11 cellular contexts compared by ENCODE assay signal in the genomic region with DNA sequence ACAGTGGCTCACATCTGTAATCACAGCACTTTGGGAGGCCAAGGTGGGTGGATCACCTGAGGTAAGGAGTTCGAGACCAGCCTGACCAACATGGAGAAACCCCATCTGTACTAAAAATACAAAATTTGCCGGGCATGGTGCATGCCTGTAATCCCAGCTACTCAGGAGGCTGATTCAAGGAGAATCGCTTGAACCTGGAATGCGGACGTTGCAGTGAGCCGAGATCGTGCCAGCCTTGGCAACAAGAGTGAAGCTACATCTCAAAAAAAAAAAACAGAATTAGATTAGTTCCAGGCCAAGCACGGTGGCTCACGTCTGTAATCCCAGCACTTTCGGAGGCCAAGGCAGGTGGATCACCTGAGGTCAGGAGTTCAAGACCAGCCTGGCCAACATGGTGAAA. TPM values are rescaled to one million over a fixed set of nuclear protein-coding genes. Genes with fewer than 3 reads are reported as not detected.
DNase-seq lines count a peak whose midpoint lies in the region; ATAC-seq and TF ChIP-seq lines count a peak whose summit lies in the region.
"Not testable (repeated sequence)": the region's sequence is repeated elsewhere in the genome, so short reads cannot be mapped to it uniquely, and the experiment has no call there.
"Had no signal": no experiment of that assay in that cellular context is flagged by ENCODE, and none has a peak within 500 bp of the region (broad histone marks: within the 10 kb centered on the region; RNA-seq: fewer than 3 reads in every experiment).

No MANE protein-coding gene starts in this region.

- peak overlapping the region in 3 of 4 donors; percentile 83 to 86 (median 83) for H3K27ac ChIP-seq in gastroesophageal sphincter
- peak overlapping the region in 3 of 5 donors; percentile 85 to 87 (median 86) for H3K27ac ChIP-seq in stomach

- not testable (repeated sequence) for H3K9me3 Mint-ChIP-seq in activated CD4-positive, alpha-beta T cell treated with anti-CD3 and anti-CD28 coated beads, Interleukin-2, amount 10 ng/mL, durations not matched to agents 24 days and 14 days; chondrocyte (ENCODE audit: low read depth); mesothelial cell of epicardium; progenitor cell of endocrine pancreas (ENCODE audit: low read depth); type B pancreatic cell
- H3K9me3 Mint-ChIP-seq in nephron progenitor cell = peaks cover 21% of the 10 kb centered on the region

- peak overlapping the region; percentile 24 for H3K4me3 Mint-ChIP-seq in activated CD4-positive, alpha-beta T cell treated with anti-CD3 and anti-CD28 coated beads, Interleukin-2, amount 10 ng/mL, durations not matched to agents 24 days and 14 days
- H3K4me3 Mint-ChIP-seq in chondrocyte (ENCODE audit: unreplicated experiment); progenitor cell of endocrine pancreas (ENCODE audit: low read depth): not testable (repeated sequence)
- peak overlapping the region; percentile 17 for H3K4me3 Mint-ChIP-seq in mesothelial cell of epicardium
- H3K4me3 Mint-ChIP-seq in nephron progenitor cell = peak overlapping the region; percentile 47
- H3K4me3 Mint-ChIP-seq in type B pancreatic cell = peak overlapping the region; percentile 9

- H3K4me3 ChIP-seq in gastroesophageal sphincter, stomach: not testable (repeated sequence)

- intact Hi-C loops in activated CD4-positive, alpha-beta T cell treated with anti-CD3 and anti-CD28 coated beads, Interleukin-2, amount 10 ng/mL, durations not matched to agents 24 days and 14 days (cut with micrococcal nuclease) = loop anchor here (5.0 kb wide), 2 partner anchors 37 to 68 kb away; a partner anchor contains a TSS
- intact Hi-C loops in stomach (cut with DNase I; ENCODE audit: low total_unique reads) = not testable (repeated sequence)

- not testable (repeated sequence) for TF ChIP-seq POLR2A in gastroesophageal sphincter (IDR thresholded peaks at IDR 0.05); stomach (IDR thresholded peaks at IDR 0.05)

- TF ChIP-seq CTCF in chondrocyte (IDR thresholded peaks at IDR 0.05); gastroesophageal sphincter (IDR thresholded peaks at IDR 0.05); mesothelial cell of epicardium (IDR thresholded peaks at IDR 0.05; ENCODE audit: unreplicated experiment); nephron progenitor cell (IDR thresholded peaks at IDR 0.05); progenitor cell of endocrine pancreas (IDR thresholded peaks at IDR 0.05; ENCODE audit: unreplicated experiment); stomach (IDR thresholded peaks at IDR 0.05); type B pancreatic cell (conservative IDR thresholded peaks at IDR 0.05): not testable (repeated sequence)

- 63 to 70% methylated on average over 5 to 7 of the region's 10 CpGs for WGBS in gastroesophageal sphincter (ENCODE audit: low coverage in 1 of 2), 2 donors
- WGBS in stomach, 5 donors = 44 to 78% (median 45%) methylated on average over 10 of the region's 10 CpGs

- peaks cover 32% of the 10 kb centered on the region for H3K27me3 Mint-ChIP-seq in activated CD4-positive, alpha-beta T cell treated with anti-CD3 and anti-CD28 coated beads, Interleukin-2, amount 10 ng/mL, durations not matched to agents 24 days and 14 days
- not testable (repeated sequence) for H3K27me3 Mint-ChIP-seq in chondrocyte (ENCODE audit: low read depth); mesothelial cell of epicardium (ENCODE audit: low read depth); nephron progenitor cell (ENCODE audit: low read depth, poor library complexity); progenitor cell of endocrine pancreas; type B pancreatic cell

- TF ChIP-seq EP300 in gastroesophageal sphincter (IDR thresholded peaks at IDR 0.05); stomach (IDR thresholded peaks at IDR 0.05): not testable (repeated sequence)

- DNase-seq in activated CD4-positive, alpha-beta T cell treated with anti-CD3 and anti-CD28 coated beads, Interleukin-2, amount 10 ng/mL, durations not matched to agents 24 days and 14 days; mesothelial cell of epicardium (ENCODE audit: low spot score in 2 of 2, unreplicated experiment in 2 of 2); nephron progenitor cell; progenitor cell of endocrine pancreas (ENCODE audit: low spot score, unreplicated experiment); type B pancreatic cell (ENCODE audit: extremely low spot score, unreplicated experiment): not testable (repeated sequence)
- peak; percentile 15 for DNase-seq in chondrocyte (ENCODE audit: low spot score)
- peak; percentile 35 for DNase-seq in stomach

- H3K27ac Mint-ChIP-seq in activated CD4-positive, alpha-beta T cell treated with anti-CD3 and anti-CD28 coated beads, Interleukin-2, amount 10 ng/mL, durations not matched to agents 24 days and 14 days; chondrocyte (ENCODE audit: unreplicated experiment); mesothelial cell of epicardium; nephron progenitor cell: not testable (repeated sequence)
- H3K27ac Mint-ChIP-seq in progenitor cell of endocrine pancreas = peak overlapping the region; percentile 84
- peak overlapping the region; percentile 20 for H3K27ac Mint-ChIP-seq in type B pancreatic cell

- H3K36me3 ChIP-seq in gastroesophageal sphincter, stomach: not testable (repeated sequence)

- peaks cover 0 to 42% (median 0%) of the 10 kb centered on the region in 3 donors for H3K4me1 ChIP-seq in gastroesophageal sphincter
- H3K4me1 ChIP-seq in stomach = peaks cover 4 to 46% (median 37%) of the 10 kb centered on the region in 4 donors

- not testable (repeated sequence) for H3K9me3 ChIP-seq in gastroesophageal sphincter, stomach

- not testable (repeated sequence) for H3K27me3 ChIP-seq in gastroesophageal sphincter, stomach

- ATAC-seq in gastroesophageal sphincter = not testable (repeated sequence)

- H3K4me1 Mint-ChIP-seq in activated CD4-positive, alpha-beta T cell treated with anti-CD3 and anti-CD28 coated beads, Interleukin-2, amount 10 ng/mL, durations not matched to agents 24 days and 14 days = not testable (repeated sequence)
- H3K4me1 Mint-ChIP-seq in chondrocyte (ENCODE audit: low read depth) = peaks cover 21% of the 10 kb centered on the region
- peaks cover 15% of the 10 kb centered on the region for H3K4me1 Mint-ChIP-seq in mesothelial cell of epicardium
- H3K4me1 Mint-ChIP-seq in nephron progenitor cell = peaks cover 17% of the 10 kb centered on the region
- peaks cover 13% of the 10 kb centered on the region for H3K4me1 Mint-ChIP-seq in progenitor cell of endocrine pancreas (ENCODE audit: low read depth)
- peaks cover 22% of the 10 kb centered on the region for H3K4me1 Mint-ChIP-seq in type B pancreatic cell (ENCODE audit: unreplicated experiment)

- H3K36me3 Mint-ChIP-seq in activated CD4-positive, alpha-beta T cell treated with anti-CD3 and anti-CD28 coated beads, Interleukin-2, amount 10 ng/mL, durations not matched to agents 24 days and 14 days (ENCODE audit: low read depth); chondrocyte (ENCODE audit: low read depth); mesothelial cell of epicardium; type B pancreatic cell: not testable (repeated sequence)
- H3K36me3 Mint-ChIP-seq in nephron progenitor cell (ENCODE audit: low read depth) (peaks cover 33% of the 10 kb centered on the region), progenitor cell of endocrine pancreas (ENCODE audit: insufficient read depth) (peaks cover 13% of the 10 kb centered on the region)

RNA-seq across cellular contexts. Expression of a gene that starts 2.8 kb away (rescaled TPM):
- total RNA-seq in activated CD4-positive, alpha-beta T cell treated with anti-CD3 and anti-CD28 coated beads, Interleukin-2, amount 10 ng/mL, durations not matched to agents 24 days and 14 days = 14.7 and 16.1 TPM in 2 replicates
- total RNA-seq in chondrocyte (43.1 to 49.6 TPM (median 43.4 TPM) in 3 replicates), gastroesophageal sphincter (10 to 100 TPM; 49.3 to 80.2 (median 57.7) TPM), mesothelial cell of epicardium (77.1 to 80.0 TPM (median 79.1 TPM) in 3 replicates), progenitor cell of endocrine pancreas (81.2 and 88.1 TPM in 2 replicates), stomach (10 to 100 TPM; 10.7 to 58.9 (median 32.7) TPM), type B pancreatic cell (ENCODE audit: low replicate concordance) (43.5 and 55.8 TPM in 2 replicates)
- polyA plus RNA-seq in stomach = 1 to 10 TPM; 3.2 to 5.5 (median 5.2) TPM
- polyA plus RNA-seq: CD14-positive monocyte had no signal

RNA-seq across cellular contexts. Expression of a gene that starts 36.9 kb away (rescaled TPM):
- total RNA-seq in activated CD4-positive, alpha-beta T cell treated with anti-CD3 and anti-CD28 coated beads, Interleukin-2, amount 10 ng/mL, durations not matched to agents 24 days and 14 days = 0.28 and 0.75 TPM in 2 replicates
- total RNA-seq in chondrocyte (0.17 to 0.68 TPM (median 0.26 TPM) in 3 replicates), gastroesophageal sphincter (not detected), mesothelial cell of epicardium (14.8 to 20.5 TPM (median 18.9 TPM) in 3 replicates), progenitor cell of endocrine pancreas (156 and 178 TPM in 2 replicates), stomach (1 to 10 TPM in 2 of 5 donors, under 1 TPM in 1, not detected in 2; under 0.01 to 2.8 (median 1.2) TPM), type B pancreatic cell (ENCODE audit: low replicate concordance) (12.6 and 32.5 TPM in 2 replicates)
- polyA plus RNA-seq in stomach = under 1 TPM in 1 of 3 donors, not detected in 2; 0.23 TPM
- total RNA-seq: GM23248 had no signal
- polyA plus RNA-seq: CD14-positive monocyte; CD8-positive, alpha-beta memory T cell; GM23248 had no signal
